In the genomic region with DNA sequence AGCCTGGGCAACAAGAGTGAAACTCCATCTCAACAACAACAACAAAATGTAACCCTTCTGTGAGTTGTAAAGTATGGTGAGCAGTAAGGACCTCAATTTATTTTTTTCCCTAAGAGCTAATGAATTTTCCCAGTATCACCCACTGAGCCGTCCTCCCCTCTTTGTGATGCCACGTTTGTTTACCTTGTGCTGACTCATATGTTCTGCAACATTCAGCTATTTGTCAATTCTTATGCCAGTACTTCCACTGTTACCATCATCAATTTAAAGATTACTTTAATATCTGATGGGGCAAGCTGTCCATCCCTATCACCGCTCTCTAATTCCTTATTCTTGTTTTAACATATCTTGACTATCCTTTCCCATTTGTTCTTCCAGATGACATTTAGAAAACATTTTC, we compare ENCODE assay signal across 12 cellular contexts. TPM values are rescaled to one million over a fixed set of nuclear protein-coding genes. Genes with fewer than 3 reads are reported as not detected.
DNase-seq lines count a peak whose midpoint lies in the region; ATAC-seq and TF ChIP-seq lines count a peak whose summit lies in the region.
"Had no signal": no experiment of that assay in that cellular context is flagged by ENCODE, and none has a peak within 500 bp of the region (broad histone marks: within the 10 kb centered on the region; RNA-seq: fewer than 3 reads in every experiment).

No MANE protein-coding gene starts in this region.

- intact Hi-C loops in mammary epithelial cell (cut with micrococcal nuclease) = loop anchor here (1.0 kb wide), 4 partner anchors 41 to 323 kb away; a partner anchor contains a TSS
- intact Hi-C loops in left lung (cut with DNase I) = loop anchor here in 1 of 2 donors (10.0 kb wide), 1 partner anchor 316 kb away; no protein-coding TSS in a partner anchor
- intact Hi-C loops in lower leg skin (cut with DNase I; ENCODE audit: low total_unique reads) = no loop called here

- in situ Hi-C loops in mammary epithelial cell (cut with MboI; ENCODE audit: low sequenced_read_pairs in 2 of 2) = loop anchor here (10.0 kb wide), 1 partner anchor 286 kb away; no protein-coding TSS in a partner anchor

- H3K4me1 ChIP-seq in mammary epithelial cell (ENCODE audit: insufficient read depth, low read length) (peaks cover 6% of the 10 kb centered on the region), left lung (peaks cover 0 to 2% of the 10 kb centered on the region in 2 donors)
- H3K4me1 ChIP-seq: esophagus muscularis mucosa had no signal

- dilution Hi-C loops in mammary epithelial cell (cut with HindIII; ENCODE audit: low sequenced_read_pairs) = loop anchor here (25.0 kb wide), 1 partner anchor 289 kb away; a partner anchor contains a TSS

- H3K4me2 ChIP-seq in mammary epithelial cell (ENCODE audit: insufficient read depth, low read depth, low read length) = no peak overlapping the region

- no peak overlapping the region for H3K9ac ChIP-seq in mammary epithelial cell (ENCODE audit: insufficient read depth, low read length)

- 0 out of 2 replicates have a peak, but pooled peaks have one; percentile 30 for TF ChIP-seq CTCF in C4-2B (conservative IDR thresholded peaks at IDR 0.05)
- TF ChIP-seq CTCF in mammary epithelial cell (conservative IDR thresholded peaks at IDR 0.05 in 1 of 2, IDR thresholded peaks at IDR 0.05 in 1 of 2; ENCODE audit: extremely low read depth in 1 of 2, insufficient read depth in 1 of 2, low read depth in 1 of 2, low read length in 2 of 2) = no peak
- TF ChIP-seq CTCF in left lung (IDR thresholded peaks at IDR 0.05) = no peak
- no peak for TF ChIP-seq CTCF in lower leg skin (IDR thresholded peaks at IDR 0.05)
- no peak for TF ChIP-seq CTCF in GM10266 (IDR thresholded peaks at IDR 0.05; ENCODE audit: control insufficient read depth, insufficient read depth, low read depth, missing control alignments)

- H3K9me3 ChIP-seq in mammary epithelial cell (replicated peaks; ENCODE audit: insufficient read depth, low read length) (no peaks in the 10 kb centered on the region), left lung (no peaks in the 10 kb centered on the region)
- H3K9me3 ChIP-seq: esophagus muscularis mucosa, SJSA1 had no signal

- CTCF ChIA-PET in mammary epithelial cell (lab: Charles Lee; ENCODE audit: low non-redundant PET) = interaction anchor here (0.6 to 0.7 kb wide), 2 partner anchors 81 to 322 kb away, joined by 3 to 6 read pairs; no protein-coding TSS in a partner anchor

- no peaks in the 10 kb centered on the region for H3K79me2 ChIP-seq in mammary epithelial cell (ENCODE audit: insufficient read depth, low read length)

- H2AFZ ChIP-seq in mammary epithelial cell (ENCODE audit: low read depth, low read length) = no peak overlapping the region

- no peaks in the 10 kb centered on the region for H4K20me1 ChIP-seq in mammary epithelial cell (ENCODE audit: insufficient read depth, low read length)

- H3K4me3 ChIP-seq in mammary epithelial cell (replicated peaks in 1 of 3; ENCODE audit: insufficient read depth in 1 of 3, low read depth in 2 of 3, low read length in 3 of 3) (no peak overlapping the region), left lung (no peak overlapping the region), lower leg skin (ENCODE audit: low read depth, poor library complexity, severe bottlenecking) (no peak overlapping the region)
- H3K4me3 ChIP-seq: esophagus muscularis mucosa, SJSA1 had no signal

- no peaks in the 10 kb centered on the region for H3K27me3 ChIP-seq in mammary epithelial cell (ENCODE audit: insufficient read depth, low read length)
- H3K27me3 ChIP-seq in left lung = no peaks in the 10 kb centered on the region
- H3K27me3 ChIP-seq: esophagus muscularis mucosa, SJSA1 had no signal

- DNase-seq in HT1080 (ENCODE audit: low read depth) (peak; percentile 26), mammary epithelial cell (peak; percentile 40), left lung (no peak), NCI-H187 (lab: John Stamatoyannopoulos, UW) (no peak), lower leg skin (ENCODE audit: low spot score in 2 of 2) (no peak), GM10266 (ENCODE audit: extremely low spot score) (no peak)
- no peak for DNase-seq in activated naive CD4-positive, alpha-beta T cell treated with anti-CD3 and anti-CD28 coated beads, Interleukin-2, amount 50 U/mL, for 16 hours
- DNase-seq: NCI-H1092, NCI-H510A had no signal

- no peak overlapping the region for H3K27ac ChIP-seq in C4-2B
- H3K27ac ChIP-seq in mammary epithelial cell (ENCODE audit: insufficient read depth, low read depth, low read length) = no peak overlapping the region
- no peak overlapping the region for H3K27ac ChIP-seq in left lung
- H3K27ac ChIP-seq: esophagus muscularis mucosa, SJSA1 had no signal

- no peak for TF ChIP-seq POLR2A in lower leg skin (IDR thresholded peaks at IDR 0.05)

- BruUV-seq in mammary epithelial cell (replicated peaks; lab: Mats Ljungman, UMichigan) = no TSS peak

- 51% methylated on average over 3 of the region's 3 CpGs for WGBS in mammary epithelial cell (ENCODE audit: low coverage, missing lambda C conversion rate)
- 60 to 61% methylated on average over 3 of the region's 3 CpGs for WGBS in lower leg skin, 2 donors

- peak; percentile 74 for ATAC-seq in left lung

- H3K36me3 ChIP-seq in mammary epithelial cell (ENCODE audit: insufficient read depth, low read length) (no peaks in the 10 kb centered on the region), left lung (no peaks in the 10 kb centered on the region)
- H3K36me3 ChIP-seq: SJSA1 had no signal

RNA-seq across cellular contexts. Expression of a gene that starts 37.5 kb away (rescaled TPM):
- 0.07 TPM in 1 of 2 replicates, not detected in the other for total RNA-seq in HT1080 (2014; rRNA removed; shearing (Covaris generic))
- 0.16 and 0.17 TPM in 2 replicates for polyA plus RNA-seq in HT1080 (2015; cell fraction: cytosol; rRNA removed)
- 0.02 and 0.40 TPM in 2 replicates for polyA plus RNA-seq in HT1080 (2015; cell fraction: nucleus; rRNA removed)
- total RNA-seq in mammary epithelial cell (under 1 TPM; under 0.01 to 0.12 TPM), left lung (under 1 TPM; 0.26 to 0.97 TPM), lower leg skin (not detected)
- 0.01 TPM for polyA plus RNA-seq in mammary epithelial cell
- polyA minus RNA-seq in mammary epithelial cell = not detected
- total RNA-seq: SJSA1 had no signal

RNA-seq across cellular contexts. Expression of a gene that starts 53.2 kb away (rescaled TPM):
- 120 and 122 TPM in 2 replicates for total RNA-seq in HT1080 (2014; rRNA removed; shearing (Covaris generic))
- polyA plus RNA-seq in HT1080 (2015; cell fraction: cytosol; rRNA removed) = 183 and 194 TPM in 2 replicates
- 62.6 and 63.2 TPM in 2 replicates for polyA plus RNA-seq in HT1080 (2015; cell fraction: nucleus; rRNA removed)
- total RNA-seq in mammary epithelial cell (10 to 100 TPM; 39.3 to 63.5 TPM), left lung (10 to 100 TPM; 71.1 to 74.8 TPM), lower leg skin (10 to 100 TPM; 34.9 to 56.7 (median 48.1) TPM)
- 67.5 TPM for polyA plus RNA-seq in mammary epithelial cell
- polyA minus RNA-seq in mammary epithelial cell = 51.4 TPM

Comparison
In these comparisons a context has a peak if more than half of its experiments do, and no peak if none do; other contexts are left out.
1. DNase-seq: peak in HT1080 (single experiment) and mammary epithelial cell (single experiment); none in left lung (0 of 2), activated naive CD4-positive, alpha-beta T cell treated with anti-CD3 and anti-CD28 coated beads, Interleukin-2, amount 50 U/mL, for 16 hours (single experiment), NCI-H187 (0 of 2), lower leg skin (0 of 2) and GM10266 (single experiment).